ENCODE assay signal across 1 cellular context in genomic region chr6:169959129-169960002, GRCh38.
TF ChIP-seq lines count a peak whose summit lies in the region.

No MANE protein-coding gene starts in this region.

TF ChIP-seq in K562, 482 proteins besides CTCF, POLR2A, EP300 and RAD21 (continued from another document):
- TF ChIP-seq CHAMP1 (IDR thresholded peaks at IDR 0.05) (no peak), BACH1 (tag; IDR thresholded peaks at IDR 0.05) (no peak), E4F1 (CRISPR knock-in tag; IDR thresholded peaks at IDR 0.05; ENCODE audit: borderline replicate concordance) (no peak), KLF1 (tag; IDR thresholded peaks at IDR 0.05) (no peak)
- TF ChIP-seq, protein P1, sequence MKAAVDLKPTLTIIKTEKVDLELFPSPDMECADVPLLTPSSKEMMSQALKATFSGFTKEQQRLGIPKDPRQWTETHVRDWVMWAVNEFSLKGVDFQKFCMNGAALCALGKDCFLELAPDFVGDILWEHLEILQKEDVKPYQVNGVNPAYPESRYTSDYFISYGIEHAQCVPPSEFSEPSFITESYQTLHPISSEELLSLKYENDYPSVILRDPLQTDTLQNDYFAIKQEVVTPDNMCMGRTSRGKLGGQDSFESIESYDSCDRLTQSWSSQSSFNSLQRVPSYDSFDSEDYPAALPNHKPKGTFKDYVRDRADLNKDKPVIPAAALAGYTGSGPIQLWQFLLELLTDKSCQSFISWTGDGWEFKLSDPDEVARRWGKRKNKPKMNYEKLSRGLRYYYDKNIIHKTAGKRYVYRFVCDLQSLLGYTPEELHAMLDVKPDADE (conservative IDR thresholded peaks at IDR 0.05; ENCODE audit: control insufficient read depth, low read depth, low read length) = no peak
- TF ChIP-seq, protein P2, sequence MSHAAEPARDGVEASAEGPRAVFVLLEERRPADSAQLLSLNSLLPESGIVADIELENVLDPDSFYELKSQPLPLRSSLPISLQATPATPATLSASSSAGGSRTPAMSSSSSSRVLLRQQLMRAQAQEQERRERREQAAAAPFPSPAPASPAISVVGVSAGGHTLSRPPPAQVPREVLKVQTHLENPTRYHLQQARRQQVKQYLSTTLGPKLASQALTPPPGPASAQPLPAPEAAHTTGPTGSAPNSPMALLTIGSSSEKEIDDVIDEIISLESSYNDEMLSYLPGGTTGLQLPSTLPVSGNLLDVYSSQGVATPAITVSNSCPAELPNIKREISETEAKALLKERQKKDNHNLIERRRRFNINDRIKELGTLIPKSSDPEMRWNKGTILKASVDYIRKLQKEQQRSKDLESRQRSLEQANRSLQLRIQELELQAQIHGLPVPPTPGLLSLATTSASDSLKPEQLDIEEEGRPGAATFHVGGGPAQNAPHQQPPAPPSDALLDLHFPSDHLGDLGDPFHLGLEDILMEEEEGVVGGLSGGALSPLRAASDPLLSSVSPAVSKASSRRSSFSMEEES (CRISPR knock-in tag; IDR thresholded peaks at IDR 0.05) = no peak
